In the genomic region with DNA sequence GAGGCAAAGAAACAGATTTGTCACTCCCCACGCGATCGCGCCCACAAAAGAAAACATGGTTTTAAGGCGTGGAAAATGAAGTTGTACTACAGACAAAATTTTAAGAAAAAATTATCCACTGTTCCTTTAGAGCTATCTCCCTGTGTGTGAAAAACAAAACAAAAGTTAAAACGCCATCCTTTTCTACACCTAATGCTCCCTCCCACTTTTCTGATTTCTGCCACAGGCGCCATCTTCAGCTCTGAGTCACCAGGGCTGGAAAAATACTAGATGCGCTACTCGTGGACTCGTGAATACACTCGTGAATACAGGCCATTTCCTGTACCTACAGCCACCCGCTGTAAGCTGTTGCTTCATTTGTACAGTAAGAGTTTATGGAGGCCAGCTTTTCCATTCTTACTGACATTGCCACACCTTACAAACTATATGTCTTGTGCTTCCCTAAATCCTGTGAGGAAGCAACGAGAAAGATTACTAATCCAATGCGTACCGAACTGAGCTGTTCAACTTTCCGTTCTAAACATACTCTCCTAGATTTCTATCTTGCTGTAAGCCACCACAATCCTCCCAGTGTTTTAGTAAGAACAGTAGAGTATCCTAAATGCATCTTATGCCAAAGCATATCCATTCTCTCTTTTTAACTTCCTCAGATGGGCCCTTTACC, we compare ENCODE assay signal across 8 cellular contexts. TPM values are rescaled to one million over a fixed set of nuclear protein-coding genes. Genes with fewer than 3 reads are reported as not detected.
A peak's percentile ranks its signal among the peaks of the same experiment; 100 is the strongest.
DNase-seq lines count a peak whose midpoint lies in the region; ATAC-seq and TF ChIP-seq lines count a peak whose summit lies in the region.

No MANE protein-coding gene starts in this region.

- no peak for TF ChIP-seq CTCF in GM10266 (IDR thresholded peaks at IDR 0.05; ENCODE audit: control insufficient read depth, insufficient read depth, low read depth, missing control alignments)
- TF ChIP-seq CTCF in choroid plexus epithelial cell (conservative IDR thresholded peaks at IDR 0.05; ENCODE audit: low read depth, low read length), result no peak

- intact Hi-C loops in left colon (cut with DNase I, micrococcal nuclease), result no loop called here

- DNase-seq in GM10266 (ENCODE audit: extremely low spot score) (peak; percentile 48), NCI-H2196 (lab: John Stamatoyannopoulos, UW; ENCODE audit: unreplicated experiment) (peak; percentile 71), choroid plexus epithelial cell (ENCODE audit: low read depth) (peak; percentile 98), left colon (peak; percentile 57 to 76)
- DNase-seq in activated CD4-positive, CD25-positive, alpha-beta regulatory T cell treated with anti-CD3 and anti-CD28 coated beads, Interleukin-2, amount 50 U/mL, for 72 hours, result peak; percentile 53
- peak; percentile 31 to 52 for DNase-seq in stimulated activated CD4-positive, alpha-beta T cell treated with anti-CD3 and anti-CD28 coated beads, Interleukin-1b, Interleukin-23, amount 100 ng/mL, for 4 hours (ENCODE audit: low read depth in 2 of 2)

- peak overlapping the region; percentile 92 for H3K4me3 ChIP-seq in choroid plexus epithelial cell (ENCODE audit: low read depth, low read length)

- ATAC-seq in HG02973 (IDR thresholded peaks at IDR 0.05; ENCODE audit: unreplicated experiment) (peak; percentile 37), left colon (peak; percentile 79), HG03469 (IDR thresholded peaks at IDR 0.05; ENCODE audit: unreplicated experiment) (no peak)

RNA-seq across cellular contexts. Expression of a gene that starts 0.8 kb away (rescaled TPM):
- 10 to 100 TPM; 21.4 to 25.8 TPM for total RNA-seq in left colon

Comparison
In these comparisons a context has a peak if more than half of its experiments do, and no peak if none do; other contexts are left out.
1. DNase-seq: peak in every context shown above with its lines; median percentile 98 in choroid plexus epithelial cell; 71 in NCI-H2196; 66 in left colon; 53 in activated CD4-positive, CD25-positive, alpha-beta regulatory T cell treated with anti-CD3 and anti-CD28 coated beads, Interleukin-2, amount 50 U/mL, for 72 hours; 48 in GM10266; 42 in stimulated activated CD4-positive, alpha-beta T cell treated with anti-CD3 and anti-CD28 coated beads, Interleukin-1b, Interleukin-23, amount 100 ng/mL, for 4 hours.